ENCODE assay signal across 8 cellular contexts in genomic region chr18:59837586-59837985, GRCh38.
DNase-seq lines count a peak whose midpoint lies in the region; ATAC-seq lines count a peak whose summit lies in the region.

No MANE protein-coding gene starts in this region.

- peaks cover 14% of the 10 kb centered on the region for H3K27me3 Mint-ChIP-seq in activated T-helper 1 cell treated with anti-CD3 and anti-CD28 coated beads, Interleukin-12 subunit alpha, Interleukin-12 subunit beta, Interleukin-2, Interleukin-4 antibody, amounts not matched to agents 30 ng/mL and 10 ng/mL and 1 ng/mL, durations not matched to agents 14 hours and 24 hours and 36 hours (ENCODE audit: insufficient read depth)

- H3K4me1 Mint-ChIP-seq in activated T-helper 1 cell treated with anti-CD3 and anti-CD28 coated beads, Interleukin-12 subunit alpha, Interleukin-12 subunit beta, Interleukin-2, Interleukin-4 antibody, amounts not matched to agents 30 ng/mL and 10 ng/mL and 1 ng/mL, durations not matched to agents 14 hours and 24 hours and 36 hours (ENCODE audit: low read depth): peaks cover 20% of the 10 kb centered on the region

- H3K27ac ChIP-seq in trophoblast cell (ENCODE audit: low read depth, low read length): no peak overlapping the region

- H3K4ac ChIP-seq in trophoblast cell (ENCODE audit: low read depth, low read length): no peak overlapping the region

- no peaks in the 10 kb centered on the region for H3K4me1 ChIP-seq in trophoblast cell (ENCODE audit: control insufficient read depth in 1 of 2, insufficient read depth in 2 of 2, low read length in 2 of 2)

- H3K9me3 Mint-ChIP-seq in activated T-helper 1 cell treated with anti-CD3 and anti-CD28 coated beads, Interleukin-12 subunit alpha, Interleukin-12 subunit beta, Interleukin-2, Interleukin-4 antibody, amounts not matched to agents 30 ng/mL and 10 ng/mL and 1 ng/mL, durations not matched to agents 14 hours and 24 hours and 36 hours: no peaks in the 10 kb centered on the region

- peak; percentile 84 for DNase-seq in ELR (ENCODE audit: low read depth)
- peak; percentile 32 for DNase-seq in KG1 (lab: John Stamatoyannopoulos, UW)
- peak; percentile 80 for DNase-seq in OCI-M1 (lab: John Stamatoyannopoulos, UW)
- DNase-seq in activated T-helper 1 cell treated with anti-CD3 and anti-CD28 coated beads, Interleukin-12 subunit alpha, Interleukin-12 subunit beta, Interleukin-2, Interleukin-4 antibody, amounts not matched to agents 30 ng/mL and 10 ng/mL and 1 ng/mL, durations not matched to agents 14 hours and 24 hours and 36 hours (ENCODE audit: low spot score): peak; percentile 34
- DNase-seq in foreskin melanocyte: peak; percentile 52
- peak; percentile 44 to 89 for DNase-seq in trophoblast cell

- H2AK5ac ChIP-seq in trophoblast cell (ENCODE audit: low read length): no peak overlapping the region

- no peak overlapping the region for H3K4me3 ChIP-seq in trophoblast cell (ENCODE audit: low read depth, low read length)

- H3K9ac ChIP-seq in trophoblast cell (ENCODE audit: low read length): no peak overlapping the region

- no CpG with 5 or more reads among the region's 7 CpGs for WGBS in trophoblast cell (ENCODE audit: extremely low coverage, insufficient coverage, insufficient read length)

- H2AFZ ChIP-seq in trophoblast cell (ENCODE audit: insufficient read depth, low read length, poor library complexity): no peak overlapping the region

- no peaks in the 10 kb centered on the region for H3K27me3 ChIP-seq in trophoblast cell (ENCODE audit: insufficient read depth, low read length)

- no peak overlapping the region for H4K91ac ChIP-seq in trophoblast cell (ENCODE audit: low read depth, low read length)

- no peak overlapping the region for H2BK5ac ChIP-seq in trophoblast cell (ENCODE audit: low read depth, low read length, poor library complexity)

- no peak overlapping the region for H2BK120ac ChIP-seq in trophoblast cell (ENCODE audit: insufficient read depth, low read length, poor library complexity)

- no peak overlapping the region for H3K14ac ChIP-seq in trophoblast cell (ENCODE audit: low read length)

- no peaks in the 10 kb centered on the region for H3K9me3 ChIP-seq in trophoblast cell (ENCODE audit: insufficient read depth, low read depth, low read length)

- H3K4me2 ChIP-seq in trophoblast cell (ENCODE audit: low read length): no peak overlapping the region

- intact Hi-C loops in activated T-helper 1 cell treated with anti-CD3 and anti-CD28 coated beads, Interleukin-12 subunit alpha, Interleukin-12 subunit beta, Interleukin-2, Interleukin-4 antibody, amounts not matched to agents 30 ng/mL and 10 ng/mL and 1 ng/mL, durations not matched to agents 14 hours and 24 hours and 36 hours (cut with micrococcal nuclease): loop anchor here (1.0 to 10.0 kb wide), 6 partner anchors 10 to 712 kb away; partner anchors contain the start of gene PMAIP1

- no peak overlapping the region for H3K18ac ChIP-seq in trophoblast cell (ENCODE audit: low read length)

- H3K4me3 Mint-ChIP-seq in activated T-helper 1 cell treated with anti-CD3 and anti-CD28 coated beads, Interleukin-12 subunit alpha, Interleukin-12 subunit beta, Interleukin-2, Interleukin-4 antibody, amounts not matched to agents 30 ng/mL and 10 ng/mL and 1 ng/mL, durations not matched to agents 14 hours and 24 hours and 36 hours: no peak overlapping the region

- H3K79me1 ChIP-seq in trophoblast cell (ENCODE audit: low read length): no peaks in the 10 kb centered on the region

- H3K27ac Mint-ChIP-seq in activated T-helper 1 cell treated with anti-CD3 and anti-CD28 coated beads, Interleukin-12 subunit alpha, Interleukin-12 subunit beta, Interleukin-2, Interleukin-4 antibody, amounts not matched to agents 30 ng/mL and 10 ng/mL and 1 ng/mL, durations not matched to agents 14 hours and 24 hours and 36 hours: no peak overlapping the region

- H4K8ac ChIP-seq in trophoblast cell (ENCODE audit: low read depth, low read length): no peak overlapping the region

- H3K23ac ChIP-seq in trophoblast cell (ENCODE audit: low read length): no peak overlapping the region

- H4K12ac ChIP-seq in trophoblast cell (ENCODE audit: low read depth, low read length): no peak overlapping the region

- ATAC-seq in GM21619 (IDR thresholded peaks at IDR 0.05; ENCODE audit: unreplicated experiment): peak; percentile 48
- no peak for ATAC-seq in HG02571 (IDR thresholded peaks at IDR 0.05; ENCODE audit: unreplicated experiment)

- no peaks in the 10 kb centered on the region for H3K36me3 Mint-ChIP-seq in activated T-helper 1 cell treated with anti-CD3 and anti-CD28 coated beads, Interleukin-12 subunit alpha, Interleukin-12 subunit beta, Interleukin-2, Interleukin-4 antibody, amounts not matched to agents 30 ng/mL and 10 ng/mL and 1 ng/mL, durations not matched to agents 14 hours and 24 hours and 36 hours (ENCODE audit: low read depth)

- no peaks in the 10 kb centered on the region for H3K36me3 ChIP-seq in trophoblast cell (ENCODE audit: control insufficient read depth in 1 of 2, insufficient read depth in 2 of 2, low read length in 2 of 2)

- H3K79me2 ChIP-seq in trophoblast cell (ENCODE audit: control insufficient read depth, insufficient read depth, low read length, poor library complexity): no peaks in the 10 kb centered on the region

- no peak overlapping the region for H2BK12ac ChIP-seq in trophoblast cell (ENCODE audit: low read length)

Comparison
In these comparisons a context has a peak if more than half of its experiments do, and no peak if none do; other contexts are left out.
1. DNase-seq: peak in every context shown above with its lines; median percentile 84 in ELR; 80 in OCI-M1; 66 in trophoblast cell; 52 in foreskin melanocyte; 34 in activated T-helper 1 cell treated with anti-CD3 and anti-CD28 coated beads, Interleukin-12 subunit alpha, Interleukin-12 subunit beta, Interleukin-2, Interleukin-4 antibody, amounts not matched to agents 30 ng/mL and 10 ng/mL and 1 ng/mL, durations not matched to agents 14 hours and 24 hours and 36 hours; 32 in KG1.